In the genomic region with DNA sequence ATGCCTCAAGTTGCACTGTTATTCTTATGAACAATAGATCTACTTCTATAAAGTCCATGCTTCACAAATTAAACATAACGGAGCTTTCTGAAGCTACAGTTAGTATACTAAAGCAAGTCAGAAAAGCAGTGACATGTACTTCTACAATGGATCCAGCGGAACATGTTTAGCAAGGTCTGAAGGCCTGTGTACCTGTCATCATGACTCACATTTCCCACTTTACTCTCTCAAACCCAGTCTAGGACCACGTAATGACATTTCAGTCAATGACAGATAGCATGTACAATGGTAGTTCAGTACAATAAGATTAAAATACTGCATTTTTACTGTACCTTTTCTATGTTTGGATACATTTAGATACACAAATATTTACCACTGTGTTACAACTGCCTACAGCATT, we compare ENCODE assay signal across 18 cellular contexts.
"Had no signal": no experiment of that assay in that cellular context is flagged by ENCODE, and none has a peak within 500 bp of the region (broad histone marks: within the 10 kb centered on the region; RNA-seq: fewer than 3 reads in every experiment).

No MANE protein-coding gene starts in this region.

- H3K9me3 ChIP-seq: ascending aorta, esophagus muscularis mucosa, mucosa of descending colon, prostate gland, right atrium auricular region, thoracic aorta, upper lobe of right lung had no signal

- H3K9ac ChIP-seq: neural progenitor cell had no signal

- H3K4me3 ChIP-seq: ascending aorta, esophagus muscularis mucosa, mucosa of descending colon, neural progenitor cell, prostate gland, right atrium auricular region, thoracic aorta, upper lobe of right lung had no signal

- H2AFZ ChIP-seq: neural progenitor cell had no signal

- ATAC-seq: activated CD8-positive, alpha-beta memory T cell treated with anti-CD3 and anti-CD28 coated beads, Interleukin-2, amount 10 ng/mL, durations not matched to agents 7 days and 5 days; mucosa of descending colon; upper lobe of right lung had no signal

- H3K4me2 ChIP-seq: neural progenitor cell had no signal

- H3K4me1 ChIP-seq: ascending aorta, neural progenitor cell, prostate gland, right atrium auricular region, upper lobe of right lung had no signal

- H3K27me3 ChIP-seq: ascending aorta, esophagus muscularis mucosa, neural progenitor cell, right atrium auricular region, upper lobe of right lung had no signal

- FAIRE-seq: endometrium had no signal

- DNase-seq: activated CD4-positive, alpha-beta T cell treated with anti-CD3 and anti-CD28 coated beads, Interleukin-2, amount 50 U/mL, for 48 hours; activated CD4-positive, CD25-positive, alpha-beta regulatory T cell; activated CD8-positive, alpha-beta memory T cell treated with anti-CD3 and anti-CD28 coated beads, Interleukin-2, amount 10 ng/mL, durations not matched to agents 7 days and 5 days; activated naive CD4-positive, alpha-beta T cell treated with anti-CD3 and anti-CD28 coated beads for 36 hours; cerebellar nuclear complex; cortex of kidney; mesenchymal stem cell; mucosa of descending colon; naive B cell; T1000; upper lobe of right lung had no signal

- H3K36me3 ChIP-seq: ascending aorta, prostate gland, right atrium auricular region, thoracic aorta, upper lobe of right lung had no signal

- H3K27ac ChIP-seq: ascending aorta, esophagus muscularis mucosa, neural progenitor cell, prostate gland, right atrium auricular region, thoracic aorta, upper lobe of right lung had no signal
